ENCODE assay signal across 8 cellular contexts in genomic region chr14:20412876-20413784, GRCh38. TPM values are rescaled to one million over a fixed set of nuclear protein-coding genes. Genes with fewer than 3 reads are reported as not detected.
DNase-seq lines count a peak whose midpoint lies in the region; ATAC-seq and TF ChIP-seq lines count a peak whose summit lies in the region.

TEP1 (minus strand) TSS chr14:20413501; CDS start chr14:20408439, 5,062 bp downstream.

- H3K27me3 ChIP-seq in mammary epithelial cell (ENCODE audit: insufficient read depth, low read length), result no peaks in the 10 kb centered on the region

- peak within 1 kb of the TSS; percentile 90 for H2AFZ ChIP-seq in mammary epithelial cell (ENCODE audit: low read depth, low read length)

- H3K4me1 ChIP-seq in mammary epithelial cell (ENCODE audit: insufficient read depth, low read length), result peaks cover 11% of the 10 kb centered on the region

- TSS peak; percentile 57 for BruUV-seq in mammary epithelial cell (replicated peaks; lab: Mats Ljungman, UMichigan)

- peak within 1 kb of the TSS; percentile 81 for H3K27ac ChIP-seq in mammary epithelial cell (ENCODE audit: insufficient read depth, low read depth, low read length)
- peak within 1 kb of the TSS; percentile 56 to 99 (median 93) for H3K27ac ChIP-seq in skin epidermis

- H3K9me3 ChIP-seq in mammary epithelial cell (replicated peaks; ENCODE audit: insufficient read depth, low read length), result no peaks in the 10 kb centered on the region

- ATAC-seq in GM18861 (IDR thresholded peaks at IDR 0.05; ENCODE audit: unreplicated experiment) (peak; percentile 57), HG03108 (IDR thresholded peaks at IDR 0.05; ENCODE audit: unreplicated experiment) (peak; percentile 60)

- H3K4me3 ChIP-seq in WI38 (ENCODE audit: low read depth, low read length), result peak within 1 kb of the TSS; percentile 84
- peak within 1 kb of the TSS; percentile 92 to 98 (median 97) for H3K4me3 ChIP-seq in mammary epithelial cell (replicated peaks in 1 of 3; ENCODE audit: insufficient read depth in 1 of 3, low read depth in 2 of 3, low read length in 3 of 3)
- H3K4me3 ChIP-seq in skin epidermis, result peak within 1 kb of the TSS; percentile 59 to 95 (median 79)

- H3K9ac ChIP-seq in mammary epithelial cell (ENCODE audit: insufficient read depth, low read length), result peak within 1 kb of the TSS; percentile 84

- peak within 1 kb of the TSS; percentile 91 for H3K4me2 ChIP-seq in mammary epithelial cell (ENCODE audit: insufficient read depth, low read depth, low read length)

- no peaks in the 10 kb centered on the region for H4K20me1 ChIP-seq in mammary epithelial cell (ENCODE audit: insufficient read depth, low read length)

- no peak for TF ChIP-seq CTCF in WI38 (IDR thresholded peaks at IDR 0.05; ENCODE audit: low read depth, low read length)
- TF ChIP-seq CTCF in mammary epithelial cell (conservative IDR thresholded peaks at IDR 0.05 in 1 of 2, IDR thresholded peaks at IDR 0.05 in 1 of 2; ENCODE audit: extremely low read depth in 1 of 2, insufficient read depth in 1 of 2, low read depth in 1 of 2, low read length in 2 of 2), result no peak

- WGBS in mammary epithelial cell (ENCODE audit: low coverage, missing lambda C conversion rate), result under 1% methylated on average over 23 of the region's 44 CpGs

- in situ Hi-C loops in mammary epithelial cell (cut with MboI; ENCODE audit: low sequenced_read_pairs in 2 of 2), result loop anchor here in 1 of 2 donors (5.0 kb wide), 1 partner anchor 44 kb away; the partner anchor contains the start of gene APEX1

- peaks cover 42% of the 10 kb centered on the region for H3K79me2 ChIP-seq in mammary epithelial cell (ENCODE audit: insufficient read depth, low read length)

- H3K36me3 ChIP-seq in mammary epithelial cell (ENCODE audit: insufficient read depth, low read length), result peaks cover 2% of the 10 kb centered on the region

- dilution Hi-C loops in mammary epithelial cell (cut with HindIII; ENCODE audit: low sequenced_read_pairs), result loop anchor here (5.0 kb wide), 1 partner anchor 86 kb away; no protein-coding TSS in a partner anchor

- DNase-seq in A172 (ENCODE audit: low spot score), result peak; percentile 64
- peak; percentile 81 for DNase-seq in NCI-H2196 treated with DMSO at 0.1 percent for 48 hours (lab: John Stamatoyannopoulos, UW; ENCODE audit: unreplicated experiment)
- DNase-seq in mammary epithelial cell, result peak; percentile 87
- DNase-seq in iPS-NIHi11 (ENCODE audit: low spot score), result peak; percentile 82

- CTCF ChIA-PET in mammary epithelial cell (lab: Charles Lee; ENCODE audit: low non-redundant PET), result interaction anchor here (0.6 kb wide), 1 partner anchor 12 kb away, joined by 3 read pairs; no protein-coding TSS in a partner anchor

- intact Hi-C loops in mammary epithelial cell (cut with micrococcal nuclease), result loop anchor here (1.0 to 5.0 kb wide), 3 partner anchors 42 to 269 kb away; partner anchors contain the start of genes APEX1 and RNASE4

RNA-seq across cellular contexts. Expression of gene TEP1, which starts in this region (rescaled TPM):
- total RNA-seq in A172 (2014; rRNA removed; shearing (Covaris generic)), result 4.8 and 9.0 TPM in 2 replicates
- total RNA-seq in mammary epithelial cell, result 10 to 100 TPM; 27.5 to 28.1 TPM
- 10.9 TPM for polyA plus RNA-seq in mammary epithelial cell
- 34.3 TPM for polyA minus RNA-seq in mammary epithelial cell

Comparison
In these comparisons a context has a peak if more than half of its experiments do, and no peak if none do; other contexts are left out.
1. Peak in every context shown above with its lines: DNase-seq, ATAC-seq, H3K4me3 ChIP-seq and H3K27ac ChIP-seq.